Comparison of ENCODE assay signal across 10 cellular contexts in genomic region chr10:29841724-29842649, GRCh38.
A peak's percentile ranks its signal among the peaks of the same experiment; 100 is the strongest.
DNase-seq lines count a peak whose midpoint lies in the region; ATAC-seq and TF ChIP-seq lines count a peak whose summit lies in the region.
"Had no signal": no experiment of that assay in that cellular context is flagged by ENCODE, and none has a peak within 500 bp of the region (broad histone marks: within the 10 kb centered on the region; RNA-seq: fewer than 3 reads in every experiment).

No MANE protein-coding gene starts in this region.

- WGBS in suprapubic skin: 65% methylated on average over 16 of the region's 16 CpGs

- no peak for TF ChIP-seq POLR2A in suprapubic skin (IDR thresholded peaks at IDR 0.05)

- H3K27ac ChIP-seq in SJCRH30 (no peak overlapping the region), right atrium auricular region (peak overlapping the region; percentile 83 to 90), suprapubic skin (peak overlapping the region; percentile 41)
- H3K27ac ChIP-seq in CD8-positive, alpha-beta T cell (ENCODE audit: low read depth, low read length): no peak overlapping the region

- H3K9me3 Mint-ChIP-seq in CD8-positive, alpha-beta T cell: no peaks in the 10 kb centered on the region
- H3K9me3 Mint-ChIP-seq in activated naive CD4-positive, alpha-beta T cell treated with anti-CD3 and anti-CD28 coated beads, Interleukin-2, amount 50 U/mL, for 72 hours: peaks cover 0 to 15% of the 10 kb centered on the region in 2 donors

- intact Hi-C loops in CD8-positive, alpha-beta T cell (cut with DNase I, micrococcal nuclease): no loop called here

- H3K9me3 ChIP-seq in SJCRH30 (replicated peaks) (no peaks in the 10 kb centered on the region; the same call in 1 of the 2 replicates), right atrium auricular region (peaks cover 0 to 5% of the 10 kb centered on the region in 2 donors), suprapubic skin (no peaks in the 10 kb centered on the region)
- no peaks in the 10 kb centered on the region for H3K9me3 ChIP-seq in CD8-positive, alpha-beta T cell (ENCODE audit: low read length)
- H3K9me3 ChIP-seq: MG63 had no signal

- H3K4me3 ChIP-seq in SJCRH30 (no peak overlapping the region), right atrium auricular region (peak overlapping the region in 1 of 2 donors; percentile 4), suprapubic skin (no peak overlapping the region)
- H3K4me3 ChIP-seq in CD8-positive, alpha-beta T cell (ENCODE audit: low read depth, low read length): no peak overlapping the region
- H3K4me3 ChIP-seq: MG63 had no signal

- H3K4me1 Mint-ChIP-seq in CD8-positive, alpha-beta T cell (ENCODE audit: low read depth): no peaks in the 10 kb centered on the region
- H3K4me1 Mint-ChIP-seq: memory B cell had no signal

- POLR2A ChIA-PET in CD8-positive, alpha-beta T cell (lab: Charles Lee): no interaction called here

- H3K27me3 ChIP-seq in SJCRH30: no peaks in the 10 kb centered on the region
- H3K27me3 ChIP-seq in right atrium auricular region: no peaks in the 10 kb centered on the region
- H3K27me3 ChIP-seq in suprapubic skin: no peaks in the 10 kb centered on the region
- H3K27me3 ChIP-seq in CD8-positive, alpha-beta T cell (ENCODE audit: insufficient read depth, low read length): no peaks in the 10 kb centered on the region
- H3K27me3 ChIP-seq: MG63 had no signal

- no peaks in the 10 kb centered on the region for H3K36me3 Mint-ChIP-seq in CD8-positive, alpha-beta T cell
- peaks cover 1 to 6% of the 10 kb centered on the region in 2 donors for H3K36me3 Mint-ChIP-seq in activated naive CD4-positive, alpha-beta T cell treated with anti-CD3 and anti-CD28 coated beads, Interleukin-2, amount 50 U/mL, for 72 hours
- H3K36me3 Mint-ChIP-seq: memory B cell had no signal

- H3K27me3 Mint-ChIP-seq in CD8-positive, alpha-beta T cell (ENCODE audit: low read depth): no peaks in the 10 kb centered on the region

- no peak for TF ChIP-seq EP300 in suprapubic skin (IDR thresholded peaks at IDR 0.05)

- TF ChIP-seq CTCF in right atrium auricular region (IDR thresholded peaks at IDR 0.05): no peak
- no peak for TF ChIP-seq CTCF in suprapubic skin (IDR thresholded peaks at IDR 0.05)
- TF ChIP-seq CTCF in CD8-positive, alpha-beta T cell (IDR thresholded peaks at IDR 0.05): no peak

- DNase-seq in M059J (ENCODE audit: low read depth) (peak; percentile 64), SJCRH30 (peak; percentile 94 to 95), right atrium auricular region (ENCODE audit: low spot score) (peak; percentile 67), suprapubic skin (ENCODE audit: low spot score in 2 of 2) (no peak)
- DNase-seq in CD8-positive, alpha-beta T cell: no peak
- DNase-seq in activated naive CD4-positive, alpha-beta T cell treated with anti-CD3 and anti-CD28 coated beads, Interleukin-2, amount 50 U/mL, for 72 hours (ENCODE audit: low spot score in 2 of 2): no peak
- DNase-seq: MG63 had no signal

- H3K4me3 Mint-ChIP-seq in CD8-positive, alpha-beta T cell: no peak overlapping the region
- H3K4me3 Mint-ChIP-seq: memory B cell had no signal

- CTCF ChIA-PET in CD8-positive, alpha-beta T cell (lab: Charles Lee): interaction anchor here (1.2 kb wide), 1 partner anchor 12 kb away, joined by 3 read pairs; no protein-coding TSS in a partner anchor

- no peak for ATAC-seq in HG02852 (IDR thresholded peaks at IDR 0.05; ENCODE audit: unreplicated experiment)
- no peak for ATAC-seq in CD8-positive, alpha-beta T cell
- ATAC-seq in activated naive CD4-positive, alpha-beta T cell treated with anti-CD3 and anti-CD28 coated beads, Interleukin-2, amount 50 U/mL, for 72 hours: no peak
- ATAC-seq in HG02571 (IDR thresholded peaks at IDR 0.05; ENCODE audit: unreplicated experiment): no peak

- no peak overlapping the region for H3K27ac Mint-ChIP-seq in CD8-positive, alpha-beta T cell
- no peak overlapping the region for H3K27ac Mint-ChIP-seq in activated naive CD4-positive, alpha-beta T cell treated with anti-CD3 and anti-CD28 coated beads, Interleukin-2, amount 50 U/mL, for 72 hours
- H3K27ac Mint-ChIP-seq: memory B cell had no signal

- H3K36me3 ChIP-seq in SJCRH30: no peaks in the 10 kb centered on the region
- no peaks in the 10 kb centered on the region for H3K36me3 ChIP-seq in right atrium auricular region
- H3K36me3 ChIP-seq in suprapubic skin: no peaks in the 10 kb centered on the region
- H3K36me3 ChIP-seq in CD8-positive, alpha-beta T cell (ENCODE audit: insufficient read depth, low read length): no peaks in the 10 kb centered on the region
- H3K36me3 ChIP-seq: MG63 had no signal

- H3K4me1 ChIP-seq in SJCRH30 (peaks cover 13% of the 10 kb centered on the region), right atrium auricular region (peaks cover 0 to 31% of the 10 kb centered on the region in 2 donors), suprapubic skin (peaks cover 39% of the 10 kb centered on the region)
- no peaks in the 10 kb centered on the region for H3K4me1 ChIP-seq in CD8-positive, alpha-beta T cell (ENCODE audit: insufficient read depth, low read length)

Comparison
In these comparisons a context has a peak if more than half of its experiments do, and no peak if none do; other contexts are left out.
1. DNase-seq: peak in M059J (single experiment), SJCRH30 (2 of 2) and right atrium auricular region (single experiment); none in suprapubic skin (0 of 2), CD8-positive, alpha-beta T cell (0 of 7) and activated naive CD4-positive, alpha-beta T cell treated with anti-CD3 and anti-CD28 coated beads, Interleukin-2, amount 50 U/mL, for 72 hours (0 of 2).
2. H3K27ac ChIP-seq: peak in right atrium auricular region (2 of 2) and suprapubic skin (single experiment); none in SJCRH30 (single experiment) and CD8-positive, alpha-beta T cell (single experiment).